In the genomic region with DNA sequence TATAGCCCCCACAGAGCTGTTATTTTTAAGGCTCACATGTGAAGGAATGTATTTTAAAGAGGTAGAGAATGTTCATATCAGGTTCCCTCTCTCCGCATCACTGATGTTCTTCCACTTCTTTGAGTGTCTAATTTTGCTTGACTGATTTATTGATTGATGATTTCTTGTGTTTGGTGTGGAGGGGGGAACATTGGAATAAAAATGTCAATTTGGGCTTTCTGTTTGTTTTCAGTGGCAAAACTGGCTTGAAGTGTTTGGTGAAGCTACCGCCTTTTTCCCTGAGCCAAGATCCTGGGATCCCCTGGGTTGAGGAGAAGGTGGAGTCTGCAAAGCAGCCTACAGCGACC, we compare ENCODE assay signal across 2 cellular contexts.
TF ChIP-seq lines count a peak whose summit lies in the region.

No MANE protein-coding gene starts in this region.

TF ChIP-seq in A549, 52 proteins besides CTCF, POLR2A, EP300 and RAD21:
- TF ChIP-seq ZC3H11A (IDR thresholded peaks at IDR 0.05) (no peak), FOXS1 (CRISPR knock-in tag; IDR thresholded peaks at IDR 0.05) (no peak), E2F6 (IDR thresholded peaks at IDR 0.05; ENCODE audit: borderline replicate concordance, low read depth) (no peak), JUN (IDR thresholded peaks at IDR 0.05) (no peak), HOXA7 (CRISPR knock-in tag; IDR thresholded peaks at IDR 0.05) (no peak), FOSB (CRISPR knock-in tag; IDR thresholded peaks at IDR 0.05) (no peak), TP53 (CRISPR knock-in tag; IDR thresholded peaks at IDR 0.05) (no peak), NPAS2 (CRISPR knock-in tag; IDR thresholded peaks at IDR 0.05; ENCODE audit: borderline replicate concordance) (no peak), BCL3 (IDR thresholded peaks at IDR 0.05) (no peak)
- TF ChIP-seq, protein P1, sequence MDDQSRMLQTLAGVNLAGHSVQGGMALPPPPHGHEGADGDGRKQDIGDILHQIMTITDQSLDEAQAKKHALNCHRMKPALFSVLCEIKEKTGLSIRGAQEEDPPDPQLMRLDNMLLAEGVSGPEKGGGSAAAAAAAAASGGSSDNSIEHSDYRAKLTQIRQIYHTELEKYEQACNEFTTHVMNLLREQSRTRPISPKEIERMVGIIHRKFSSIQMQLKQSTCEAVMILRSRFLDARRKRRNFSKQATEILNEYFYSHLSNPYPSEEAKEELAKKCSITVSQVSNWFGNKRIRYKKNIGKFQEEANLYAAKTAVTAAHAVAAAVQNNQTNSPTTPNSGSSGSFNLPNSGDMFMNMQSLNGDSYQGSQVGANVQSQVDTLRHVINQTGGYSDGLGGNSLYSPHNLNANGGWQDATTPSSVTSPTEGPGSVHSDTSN (IDR thresholded peaks at IDR 0.05): no peak

TF ChIP-seq in endothelial cell of umbilical vein, 7 proteins besides CTCF, POLR2A, EP300 and RAD21:
- no peak for TF ChIP-seq GATA2 (IDR thresholded peaks at IDR 0.05; ENCODE audit: insufficient read depth, insufficient read length, low read depth, low read length)
- no peak for TF ChIP-seq EZH2 (IDR thresholded peaks at IDR 0.05; ENCODE audit: borderline replicate concordance, low read depth, low read length, severe bottlenecking)
- no peak for TF ChIP-seq FOS (IDR thresholded peaks at IDR 0.05; ENCODE audit: borderline replicate concordance, insufficient read depth, low read length)
- TF ChIP-seq MYC (IDR thresholded peaks at IDR 0.05; ENCODE audit: low read depth, low read length): no peak
- TF ChIP-seq MAX (IDR thresholded peaks at IDR 0.05; ENCODE audit: insufficient read depth, insufficient read length): no peak
- no peak for TF ChIP-seq JUN (IDR thresholded peaks at IDR 0.05; ENCODE audit: borderline replicate concordance, insufficient read depth, insufficient read length, low read depth)
- TF ChIP-seq POLR2AphosphoS5 (IDR thresholded peaks at IDR 0.05; ENCODE audit: insufficient read depth, low read depth, low read length): no peak
